Comparison of ENCODE assay signal across 27 cellular contexts in the genomic region with DNA sequence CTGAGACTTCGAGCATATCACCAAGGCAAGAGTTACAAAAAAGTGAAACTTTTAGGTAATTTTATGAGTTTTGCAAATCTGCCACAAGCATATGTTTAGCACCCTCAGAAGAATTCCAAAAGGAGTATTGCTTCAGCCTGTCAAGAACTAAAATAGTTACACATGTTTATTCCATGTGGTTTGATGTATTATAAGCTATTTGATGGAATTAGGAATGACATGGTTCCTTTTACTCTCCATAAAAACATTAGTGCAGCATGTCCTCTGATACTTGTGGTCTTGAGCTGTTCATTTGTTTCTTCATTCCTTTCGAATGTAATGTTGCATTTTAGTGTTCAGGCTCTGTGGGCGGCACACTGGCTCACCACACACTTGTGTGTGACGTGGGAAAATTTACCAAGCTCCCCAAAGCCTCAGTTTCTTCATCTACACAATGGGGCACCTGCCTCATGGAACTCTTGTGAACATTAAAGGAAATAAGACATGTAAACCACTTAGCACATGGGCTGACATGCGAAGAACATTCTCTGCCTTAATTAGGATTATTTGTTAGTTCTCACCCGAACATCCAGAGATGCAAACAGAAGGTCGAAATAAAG.
DNase-seq lines count a peak whose midpoint lies in the region; ATAC-seq and TF ChIP-seq lines count a peak whose summit lies in the region.
"Had no signal": no experiment of that assay in that cellular context is flagged by ENCODE, and none has a peak within 500 bp of the region (broad histone marks: within the 10 kb centered on the region; RNA-seq: fewer than 3 reads in every experiment).

No MANE protein-coding gene starts in this region.

- DNase-seq in GM23248 (peak; percentile 45), choroid plexus epithelial cell (ENCODE audit: low read depth) (peak; percentile 59), stomach (no peak), kidney tubule cell (ENCODE audit: low spot score) (no peak), AG20443 (ENCODE audit: low spot score) (no peak)
- DNase-seq: activated CD4-positive, alpha-beta T cell treated with anti-CD3 and anti-CD28 coated beads for 4 hours; activated CD8-positive, alpha-beta memory T cell treated with anti-CD3 and anti-CD28 coated beads for 24 hours; activated T-cell treated with anti-CD3 and anti-CD28 coated beads, Interleukin-2, amount 50 U/mL, for 4 hours; AML-193; amniotic stem cell; CD8-positive, alpha-beta memory T cell; DMS53; foreskin melanocyte; GDM1; islet precursor cell; NCI-H2081 treated with DMSO at 0.1 percent for 48 hours; NCI-H774; RPMI8226; stimulated activated naive CD8-positive, alpha-beta T cell treated with anti-CD3 and anti-CD28 coated beads, Interleukin-15, amount 100 ng/mL, for 72 hours; T-helper 17 cell; tibial artery had no signal

- H3K9me3 ChIP-seq in GM23248 (ENCODE audit: low read depth): no peaks in the 10 kb centered on the region
- H3K9me3 ChIP-seq in gastroesophageal sphincter: no peaks in the 10 kb centered on the region
- H3K9me3 ChIP-seq in stomach: no peaks in the 10 kb centered on the region
- H3K9me3 ChIP-seq: tibial artery had no signal

- in situ Hi-C loops in GM23248 (cut with MboI): no loop called here

- no peaks in the 10 kb centered on the region for H3K9me2 ChIP-seq in GM23248 (ENCODE audit: insufficient read depth)

- H3K4me1 ChIP-seq in GM23248 (ENCODE audit: insufficient read depth) (peaks cover 15% of the 10 kb centered on the region), gastroesophageal sphincter (peaks cover 0 to 57% (median 6%) of the 10 kb centered on the region in 3 donors), stomach (peaks cover 6 to 35% (median 7%) of the 10 kb centered on the region in 4 donors)
- H3K4me1 ChIP-seq: tibial artery had no signal

- no peak overlapping the region for H3K4me3 ChIP-seq in GM23248
- H3K4me3 ChIP-seq in choroid plexus epithelial cell (ENCODE audit: low read depth, low read length): no peak overlapping the region
- H3K4me3 ChIP-seq in gastroesophageal sphincter: no peak overlapping the region
- no peak overlapping the region for H3K4me3 ChIP-seq in stomach
- H3K4me3 ChIP-seq: neural progenitor cell, SK-N-MC, tibial artery had no signal

- no peak overlapping the region for H3K4me2 ChIP-seq in GM23248 (ENCODE audit: unreplicated experiment)
- H3K4me2 ChIP-seq: neural progenitor cell had no signal

- peaks cover 20% of the 10 kb centered on the region; the same call in 1 of the 2 replicates for H3F3A ChIP-seq in GM23248 (ENCODE audit: insufficient read depth)

- H3K79me2 ChIP-seq in GM23248 (ENCODE audit: insufficient read depth): no peaks in the 10 kb centered on the region

- H3K36me3 ChIP-seq in GM23248 (ENCODE audit: low read depth): no peaks in the 10 kb centered on the region
- H3K36me3 ChIP-seq in gastroesophageal sphincter: no peaks in the 10 kb centered on the region
- no peaks in the 10 kb centered on the region for H3K36me3 ChIP-seq in stomach
- H3K36me3 ChIP-seq: neural progenitor cell, tibial artery had no signal

- no peak overlapping the region for H3K27ac ChIP-seq in GM23248
- H3K27ac ChIP-seq in gastroesophageal sphincter: peak overlapping the region in 3 of 4 donors; percentile 52 to 96 (median 88)
- peak overlapping the region in 4 of 5 donors; percentile 77 to 90 (median 89) for H3K27ac ChIP-seq in stomach
- H3K27ac ChIP-seq: neural progenitor cell, SK-N-MC, tibial artery had no signal

- no peak for ATAC-seq in gastroesophageal sphincter
- no peak for ATAC-seq in HG02973 (IDR thresholded peaks at IDR 0.05; ENCODE audit: unreplicated experiment)
- ATAC-seq in GM18870 (IDR thresholded peaks at IDR 0.05; ENCODE audit: unreplicated experiment): no peak
- ATAC-seq: activated T-cell treated with anti-CD3 and anti-CD28 coated beads, Interleukin-2, amount 50 U/mL, for 4 hours; sciatic nerve; stimulated activated naive CD8-positive, alpha-beta T cell treated with anti-CD3 and anti-CD28 coated beads, Interleukin-15, amount 100 ng/mL, for 72 hours; T-helper 17 cell had no signal

- H4K20me1 ChIP-seq in GM23248 (ENCODE audit: insufficient read depth): no peaks in the 10 kb centered on the region

- H3K27me3 ChIP-seq in GM23248 (replicated peaks; ENCODE audit: insufficient read depth) (peaks cover 20% of the 10 kb centered on the region), gastroesophageal sphincter (no peaks in the 10 kb centered on the region), stomach (peaks cover 0 to 9% (median under 1%) of the 10 kb centered on the region in 3 donors)

- no peak overlapping the region for H2AFZ ChIP-seq in GM23248
- H2AFZ ChIP-seq: neural progenitor cell had no signal

- TF ChIP-seq CTCF in choroid plexus epithelial cell (conservative IDR thresholded peaks at IDR 0.05; ENCODE audit: low read depth, low read length) (no peak), gastroesophageal sphincter (IDR thresholded peaks at IDR 0.05) (no peak), stomach (IDR thresholded peaks at IDR 0.05) (no peak)

- H3K9ac ChIP-seq in GM23248: no peak overlapping the region
- H3K9ac ChIP-seq: neural progenitor cell had no signal

- TF ChIP-seq EP300 in gastroesophageal sphincter (IDR thresholded peaks at IDR 0.05): no peak
- no peak for TF ChIP-seq EP300 in stomach (IDR thresholded peaks at IDR 0.05)

- TF ChIP-seq POLR2A in gastroesophageal sphincter (IDR thresholded peaks at IDR 0.05): no peak
- no peak for TF ChIP-seq POLR2A in stomach (IDR thresholded peaks at IDR 0.05)

- 9 to 14% methylated on average over 7 of the region's 7 CpGs for WGBS in GM23248 (ENCODE audit: low coverage in 1 of 2, low lambda C conversion rate in 2 of 2, missing lambda C conversion rate in 2 of 2), 2 experiments
- WGBS in gastroesophageal sphincter (ENCODE audit: low coverage in 1 of 2), 2 donors: 73 to 77% methylated on average over 6 to 7 of the region's 7 CpGs
- WGBS in stomach, 5 donors: 62 to 72% (median 66%) methylated on average over 7 of the region's 7 CpGs

- intact Hi-C loops in stomach (cut with DNase I; ENCODE audit: low total_unique reads): no loop called here

Comparison
In these comparisons a context has a peak if more than half of its experiments do, and no peak if none do; other contexts are left out.
1. DNase-seq: peak in GM23248 (single experiment) and choroid plexus epithelial cell (single experiment); none in stomach (single experiment), kidney tubule cell (single experiment) and AG20443 (single experiment).